In the genomic region with DNA sequence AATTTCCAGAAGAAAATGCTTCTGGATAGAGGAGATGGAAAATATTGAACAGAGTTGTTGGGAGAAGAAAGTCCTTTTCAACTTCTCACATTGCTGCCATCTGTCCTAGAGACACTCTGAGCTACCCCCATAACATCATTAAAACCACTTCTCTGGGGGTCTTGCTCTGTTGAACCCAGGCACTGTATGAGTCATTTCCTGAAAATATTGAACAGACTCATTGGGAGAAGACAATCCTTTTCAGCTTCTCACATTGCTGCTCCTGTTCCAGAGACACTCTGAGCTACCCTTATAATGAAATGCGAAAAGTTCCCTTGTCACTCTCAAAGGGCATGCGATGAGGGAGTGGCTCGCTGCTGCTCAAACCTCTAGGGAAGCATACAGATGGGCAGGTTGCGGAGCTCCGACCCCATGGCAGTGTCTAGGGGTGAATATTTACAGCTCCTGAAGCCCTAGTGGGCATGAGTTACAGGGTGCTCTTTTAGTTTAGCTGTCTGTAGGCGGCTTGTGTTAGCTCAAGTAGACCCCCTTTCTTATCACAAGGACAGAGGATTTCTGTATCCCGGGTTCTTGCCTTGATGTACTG, we compare ENCODE assay signal across 25 cellular contexts.
"Had no signal": no experiment of that assay in that cellular context is flagged by ENCODE, and none has a peak within 500 bp of the region (broad histone marks: within the 10 kb centered on the region; RNA-seq: fewer than 3 reads in every experiment).

No MANE protein-coding gene starts in this region.

- H3K27ac ChIP-seq: epithelial cell of prostate, esophagus squamous epithelium, gastroesophageal sphincter, left ventricle myocardium inferior, lower lobe of right lung, skin epidermis, testis, tibial nerve, upper lobe of right lung, vagina had no signal

- DNase-seq: effector memory CD4-positive, alpha-beta T cell; esophagus squamous epithelium; foreskin fibroblast; glutamatergic neuron; islet precursor cell; left cardiac atrium; left ventricle myocardium inferior; lower lobe of right lung; naive thymus-derived CD4-positive, alpha-beta T cell; nephron progenitor cell; posterior cingulate gyrus; stimulated activated CD4-positive, alpha-beta T cell treated with anti-CD3 and anti-CD28 coated beads, Interleukin-2, amount 100 ng/mL, for 24 hours; stimulated activated CD4-positive, alpha-beta T cell treated with anti-CD3 and anti-CD28 coated beads, Interleukin-4, amount 100 ng/mL, for 4 hours; stimulated activated naive B cell treated with anti-CD40 and anti-IgM and Interleukin-4, amounts not matched to agents 10 μg/mL and 1 μg/mL and 100 μg/mL, for 72 hours; stimulated activated naive CD8-positive, alpha-beta T cell treated with anti-CD3 and anti-CD28 coated beads, Interleukin-15, amount 100 ng/mL, for 72 hours; testis; upper lobe of right lung had no signal

- H3K4me3 Mint-ChIP-seq: memory B cell; mesothelial cell of epicardium; naive thymus-derived CD4-positive, alpha-beta T cell; nephron progenitor cell; stimulated activated naive B cell treated with anti-CD40 and anti-IgM and Interleukin-4, amounts not matched to agents 10 μg/mL and 1 μg/mL and 100 μg/mL, for 72 hours; stimulated activated naive CD8-positive, alpha-beta T cell treated with anti-CD3 and anti-CD28 coated beads, Interleukin-15, amount 100 ng/mL, for 72 hours had no signal

- H3K27ac Mint-ChIP-seq: memory B cell; mesothelial cell of epicardium; naive thymus-derived CD4-positive, alpha-beta T cell; nephron progenitor cell; stimulated activated naive B cell treated with anti-CD40 and anti-IgM and Interleukin-4, amounts not matched to agents 10 μg/mL and 1 μg/mL and 100 μg/mL, for 72 hours; stimulated activated naive CD8-positive, alpha-beta T cell treated with anti-CD3 and anti-CD28 coated beads, Interleukin-15, amount 100 ng/mL, for 72 hours had no signal

- H3K4me1 Mint-ChIP-seq: mesothelial cell of epicardium; nephron progenitor cell; stimulated activated naive CD8-positive, alpha-beta T cell treated with anti-CD3 and anti-CD28 coated beads, Interleukin-15, amount 100 ng/mL, for 72 hours had no signal

- H3K4me1 ChIP-seq: esophagus squamous epithelium, gastroesophageal sphincter, left ventricle myocardium inferior, lower lobe of right lung, testis, tibial nerve, upper lobe of right lung, vagina had no signal

- H3K27me3 Mint-ChIP-seq: memory B cell; naive thymus-derived CD4-positive, alpha-beta T cell; stimulated activated naive B cell treated with anti-CD40 and anti-IgM and Interleukin-4, amounts not matched to agents 10 μg/mL and 1 μg/mL and 100 μg/mL, for 72 hours; stimulated activated naive CD8-positive, alpha-beta T cell treated with anti-CD3 and anti-CD28 coated beads, Interleukin-15, amount 100 ng/mL, for 72 hours had no signal

- H3K4me3 ChIP-seq: esophagus squamous epithelium, gastroesophageal sphincter, left ventricle myocardium inferior, lower lobe of right lung, skin epidermis, testis, tibial nerve, upper lobe of right lung, vagina had no signal

- H3K9me3 ChIP-seq: testis had no signal

- ATAC-seq: gastroesophageal sphincter; left cardiac atrium; lower lobe of right lung; naive thymus-derived CD4-positive, alpha-beta T cell; sciatic nerve; stimulated activated naive B cell treated with anti-CD40 and anti-IgM and Interleukin-4, amounts not matched to agents 10 μg/mL and 1 μg/mL and 100 μg/mL, for 72 hours; stimulated activated naive CD8-positive, alpha-beta T cell treated with anti-CD3 and anti-CD28 coated beads, Interleukin-15, amount 100 ng/mL, for 72 hours; upper lobe of right lung had no signal

- H3K27me3 ChIP-seq: esophagus squamous epithelium, gastroesophageal sphincter, testis, tibial nerve, upper lobe of right lung, vagina had no signal

- H3K36me3 ChIP-seq: esophagus squamous epithelium, lower lobe of right lung, upper lobe of right lung, vagina had no signal
